ENCODE assay signal across 11 cellular contexts in the genomic region with DNA sequence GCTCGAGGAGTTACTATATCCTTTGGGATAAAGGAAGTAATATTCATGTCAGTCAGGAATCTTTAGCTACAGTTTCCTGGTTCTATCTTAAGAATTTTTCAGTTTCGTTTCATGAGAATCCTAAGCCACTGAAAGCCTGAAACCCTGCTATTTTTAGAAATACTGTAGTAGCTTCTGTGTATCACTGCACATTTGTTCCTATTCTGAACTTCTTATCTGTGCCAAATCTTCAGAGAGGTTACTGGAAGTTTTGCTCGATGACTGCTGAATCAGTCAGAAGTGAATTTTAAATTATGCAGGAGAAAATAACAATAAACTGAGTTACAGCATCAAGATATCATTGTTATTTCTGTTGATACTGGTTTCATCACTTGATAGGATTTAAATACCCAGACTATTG.
DNase-seq lines count a peak whose midpoint lies in the region; ATAC-seq and TF ChIP-seq lines count a peak whose summit lies in the region.
"Had no signal": no experiment of that assay in that cellular context is flagged by ENCODE, and none has a peak within 500 bp of the region (broad histone marks: within the 10 kb centered on the region; RNA-seq: fewer than 3 reads in every experiment).

No MANE protein-coding gene starts in this region.

- H3K4me1 ChIP-seq in skeletal muscle tissue (ENCODE audit: control insufficient read depth in 3 of 3, insufficient read depth in 3 of 3, low read length in 3 of 3), result peaks cover 7 to 15% (median 8%) of the 10 kb centered on the region in 3 donors
- no peaks in the 10 kb centered on the region for H3K4me1 ChIP-seq in aorta (ENCODE audit: control insufficient read depth in 1 of 2, insufficient read depth in 2 of 2, low read length in 2 of 2)

- no peaks in the 10 kb centered on the region for H3K9me3 Mint-ChIP-seq in chondrocyte (ENCODE audit: low read depth)

- H3K4me3 ChIP-seq in skeletal muscle tissue (ENCODE audit: low read length in 3 of 3) (peak overlapping the region in 2 of 3 donors; percentile 25 to 59), aorta (ENCODE audit: low read length in 2 of 2) (no peak overlapping the region)

- H3K36me3 ChIP-seq in skeletal muscle tissue (ENCODE audit: control insufficient read depth in 3 of 3, insufficient read depth in 3 of 3, low read length in 3 of 3) (no peaks in the 10 kb centered on the region), aorta (ENCODE audit: control insufficient read depth in 1 of 2, insufficient read depth in 2 of 2, low read length in 1 of 2) (no peaks in the 10 kb centered on the region)

- H3K9me3 ChIP-seq in skeletal muscle tissue (ENCODE audit: control insufficient read depth in 3 of 3, low read length in 3 of 3) (no peaks in the 10 kb centered on the region), aorta (ENCODE audit: control insufficient read depth, low read length) (no peaks in the 10 kb centered on the region)

- H3K27me3 ChIP-seq in skeletal muscle tissue (ENCODE audit: control insufficient read depth in 3 of 3, insufficient read depth in 3 of 3, low read length in 3 of 3) (no peaks in the 10 kb centered on the region), aorta (ENCODE audit: control insufficient read depth in 1 of 2, insufficient read depth in 2 of 2, low read length in 1 of 2) (no peaks in the 10 kb centered on the region)

- ATAC-seq in GM19438 (IDR thresholded peaks at IDR 0.05; ENCODE audit: low read depth, unreplicated experiment), result peak; percentile 64
- peak; percentile 82 for ATAC-seq in HG03378 (IDR thresholded peaks at IDR 0.05; ENCODE audit: unreplicated experiment)
- ATAC-seq in GM19035 (IDR thresholded peaks at IDR 0.05; ENCODE audit: unreplicated experiment), result no peak
- ATAC-seq in aorta (ENCODE audit: low FRiP score), result no peak
- no peak for ATAC-seq in GM19328 (IDR thresholded peaks at IDR 0.05; ENCODE audit: unreplicated experiment)

- H3K27ac Mint-ChIP-seq in chondrocyte (ENCODE audit: unreplicated experiment), result peak overlapping the region; percentile 90
- H3K27ac Mint-ChIP-seq: activated naive CD4-positive, alpha-beta T cell treated with anti-CD3 and anti-CD28 coated beads, Interleukin-2, amount 50 U/mL, for 72 hours had no signal

- H3K4me1 Mint-ChIP-seq in chondrocyte (ENCODE audit: low read depth), result peaks cover 40% of the 10 kb centered on the region

- no peaks in the 10 kb centered on the region for H3K36me3 Mint-ChIP-seq in chondrocyte (ENCODE audit: low read depth)
- H3K36me3 Mint-ChIP-seq: activated naive CD4-positive, alpha-beta T cell treated with anti-CD3 and anti-CD28 coated beads, Interleukin-2, amount 50 U/mL, for 72 hours had no signal

- TF ChIP-seq CTCF in chondrocyte (IDR thresholded peaks at IDR 0.05), result no peak

- intact Hi-C loops in aorta (cut with DNase I), result no loop called here

- DNase-seq in chondrocyte (ENCODE audit: low spot score) (no peak), HuH-7 (ENCODE audit: low spot score) (no peak), aorta (no peak)
- DNase-seq: left cardiac atrium had no signal

- no peaks in the 10 kb centered on the region for H3K27me3 Mint-ChIP-seq in chondrocyte (ENCODE audit: low read depth)

- H3K27ac ChIP-seq in skeletal muscle tissue (ENCODE audit: low read depth, low read length) (no peak overlapping the region), aorta (ENCODE audit: low read depth in 1 of 2, low read length in 2 of 2) (no peak overlapping the region)
- H3K27ac ChIP-seq: RWPE1 had no signal

- peak overlapping the region; percentile 61 for H3K4me3 Mint-ChIP-seq in chondrocyte (ENCODE audit: unreplicated experiment)

- 22% methylated on average over 3 of the region's 3 CpGs for WGBS in aorta, 2 donors

- peak overlapping the region in 2 of 3 donors; percentile 18 to 43 for H3K9ac ChIP-seq in skeletal muscle tissue (ENCODE audit: low read depth in 1 of 3, low read length in 3 of 3)

Comparison
In these comparisons a context has a peak if more than half of its experiments do, and no peak if none do; other contexts are left out.
1. ATAC-seq: peak in GM19438 (single experiment) and HG03378 (single experiment); none in GM19035 (single experiment), aorta (single experiment) and GM19328 (single experiment).
2. H3K4me3 ChIP-seq: peak in skeletal muscle tissue (2 of 3); none in aorta (0 of 2).